1 cellular context compared by ENCODE assay signal in genomic region chr9:134436926-134437325, GRCh38.
TF ChIP-seq lines count a peak whose summit lies in the region.

No MANE protein-coding gene starts in this region.

TF ChIP-seq in SK-N-SH, 30 proteins besides CTCF, POLR2A, EP300 and RAD21 (continued from another document):
- TF ChIP-seq PBX3 (IDR thresholded peaks at IDR 0.05) (no peak), REST (IDR thresholded peaks at IDR 0.05; ENCODE audit: low read depth, low read length) (no peak)
TF ChIP-seq in SK-N-SH: peak in this region for 0.
